In the genomic region with DNA sequence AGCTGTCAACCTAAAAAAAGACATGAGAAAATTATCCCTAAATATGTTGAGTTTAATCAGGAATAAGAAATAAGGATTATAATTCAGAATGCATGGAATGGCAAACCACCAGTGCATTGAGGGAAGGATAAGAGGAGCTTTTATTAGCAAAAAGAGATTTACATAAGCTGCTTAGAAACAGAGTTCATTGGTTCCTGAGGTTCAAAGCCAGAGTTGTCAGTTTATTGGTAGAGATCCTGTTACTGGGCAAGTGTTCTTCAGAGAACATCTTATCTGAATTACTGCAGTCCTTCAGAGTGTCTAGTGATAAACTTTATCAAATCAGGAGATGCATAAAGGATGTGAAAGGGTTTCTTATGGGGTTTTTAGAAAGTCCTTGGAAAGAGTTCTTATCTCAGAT, we compare ENCODE assay signal across 22 cellular contexts.
"Had no signal": no experiment of that assay in that cellular context is flagged by ENCODE, and none has a peak within 500 bp of the region (broad histone marks: within the 10 kb centered on the region; RNA-seq: fewer than 3 reads in every experiment).

No MANE protein-coding gene starts in this region.

- ATAC-seq: left colon; right cardiac atrium; stimulated activated naive CD8-positive, alpha-beta T cell treated with anti-CD3 and anti-CD28 coated beads, Interleukin-15, amount 100 ng/mL, for 72 hours had no signal

- H3K27me3 ChIP-seq: brain microvascular endothelial cell, suprapubic skin, transverse colon, uterus had no signal

- H3K4me1 Mint-ChIP-seq: activated B cell treated with CpG ODN at 0.5 μM for 24 hours; activated naive CD8-positive, alpha-beta T cell treated with anti-CD3 and anti-CD28 coated beads for 36 hours had no signal

- H3K27ac Mint-ChIP-seq: activated B cell treated with CpG ODN at 0.5 μM for 24 hours; activated CD4-positive, alpha-beta memory T cell treated with anti-CD3 and anti-CD28 coated beads for 36 hours; activated naive CD8-positive, alpha-beta T cell treated with anti-CD3 and anti-CD28 coated beads for 36 hours had no signal

- H3K4me1 ChIP-seq: prostate gland, suprapubic skin, transverse colon, uterus had no signal

- H3K4me3 Mint-ChIP-seq: activated B cell treated with CpG ODN at 0.5 μM for 24 hours; activated CD4-positive, alpha-beta memory T cell treated with anti-CD3 and anti-CD28 coated beads for 36 hours; activated naive CD8-positive, alpha-beta T cell treated with anti-CD3 and anti-CD28 coated beads for 36 hours; stimulated activated naive CD8-positive, alpha-beta T cell treated with anti-CD3 and anti-CD28 coated beads, Interleukin-15, amount 100 ng/mL, for 72 hours had no signal

- H3K36me3 ChIP-seq: brain microvascular endothelial cell, prostate gland, suprapubic skin, transverse colon, uterus had no signal

- DNase-seq: activated B cell treated with CpG ODN at 0.5 μM for 24 hours; activated CD4-positive, alpha-beta memory T cell treated with anti-CD3 and anti-CD28 coated beads for 36 hours; activated CD4-positive, alpha-beta T cell treated with anti-CD3 and anti-CD28 coated beads for 4 hours; activated naive CD8-positive, alpha-beta T cell treated with anti-CD3 and anti-CD28 coated beads for 36 hours; amygdala; brain microvascular endothelial cell; foreskin melanocyte; glutamatergic neuron; hypothalamus; islet precursor cell; left colon; right cardiac atrium; small intestine; stimulated activated CD4-positive, alpha-beta T cell treated with anti-CD3 and anti-CD28 coated beads, Interleukin-15, amount 100 ng/mL, for 24 hours; stimulated activated CD4-positive, alpha-beta T cell treated with anti-CD3 and anti-CD28 coated beads, Interleukin-2, amount 100 ng/mL, for 48 hours; stimulated activated naive CD8-positive, alpha-beta T cell treated with anti-CD3 and anti-CD28 coated beads, Interleukin-15, amount 100 ng/mL, for 72 hours; transverse colon; uterus had no signal

- H3K9me3 ChIP-seq: prostate gland, suprapubic skin, transverse colon, uterus had no signal

- H3K4me3 ChIP-seq: coronary artery, lung, prostate gland, suprapubic skin, transverse colon, uterus had no signal

- H3K27me3 Mint-ChIP-seq: activated B cell treated with CpG ODN at 0.5 μM for 24 hours; activated naive CD8-positive, alpha-beta T cell treated with anti-CD3 and anti-CD28 coated beads for 36 hours had no signal

- H3K36me3 Mint-ChIP-seq: activated CD4-positive, alpha-beta memory T cell treated with anti-CD3 and anti-CD28 coated beads for 36 hours; activated naive CD8-positive, alpha-beta T cell treated with anti-CD3 and anti-CD28 coated beads for 36 hours had no signal

- H3K27ac ChIP-seq: brain microvascular endothelial cell, coronary artery, prostate gland, suprapubic skin, transverse colon, uterus had no signal
